1 cellular context compared by ENCODE assay signal in the genomic region with DNA sequence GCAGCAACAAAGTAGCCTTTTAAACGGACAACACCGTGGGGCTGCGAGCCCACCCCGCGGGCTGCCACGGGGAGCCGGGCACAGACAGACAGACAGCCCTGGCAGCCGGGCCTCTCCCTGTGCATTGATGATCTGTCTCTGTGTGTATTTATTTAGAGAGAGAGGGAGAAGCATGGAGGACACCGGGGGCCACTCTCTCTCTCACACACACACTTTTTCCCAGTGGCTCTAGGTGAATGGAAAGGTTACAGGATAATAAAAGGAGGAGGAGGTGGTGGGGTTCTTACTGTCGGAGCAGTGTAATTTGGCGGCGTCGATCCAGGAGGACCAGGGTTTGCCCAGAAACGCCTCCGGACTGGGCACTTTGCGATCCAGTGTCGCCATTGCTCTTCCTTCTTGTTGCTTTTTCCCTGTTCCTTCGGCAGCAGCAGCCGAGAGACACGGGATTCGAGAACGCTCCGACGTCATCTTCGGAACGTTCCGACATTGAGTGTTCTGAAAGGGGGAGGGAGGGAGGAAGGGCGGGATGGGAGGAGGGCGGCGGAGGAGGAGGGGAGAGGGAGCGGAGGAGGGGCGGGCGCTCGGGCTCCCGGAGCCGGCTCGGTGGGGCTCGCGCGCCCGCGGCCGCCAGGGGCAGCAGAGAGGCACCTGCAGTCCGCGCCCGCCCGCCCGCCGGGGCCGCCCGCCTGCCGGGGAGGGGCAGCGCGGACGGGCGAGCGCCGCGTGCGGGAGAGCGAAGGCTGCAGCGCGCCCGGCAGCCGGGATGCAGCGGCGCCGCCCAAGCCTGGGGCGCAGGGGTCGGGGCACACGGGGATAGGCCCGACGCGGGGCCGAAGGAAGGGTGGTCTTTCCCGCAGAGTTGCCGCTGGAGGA.
TF ChIP-seq lines count a peak whose summit lies in the region.

A gene with protein sequence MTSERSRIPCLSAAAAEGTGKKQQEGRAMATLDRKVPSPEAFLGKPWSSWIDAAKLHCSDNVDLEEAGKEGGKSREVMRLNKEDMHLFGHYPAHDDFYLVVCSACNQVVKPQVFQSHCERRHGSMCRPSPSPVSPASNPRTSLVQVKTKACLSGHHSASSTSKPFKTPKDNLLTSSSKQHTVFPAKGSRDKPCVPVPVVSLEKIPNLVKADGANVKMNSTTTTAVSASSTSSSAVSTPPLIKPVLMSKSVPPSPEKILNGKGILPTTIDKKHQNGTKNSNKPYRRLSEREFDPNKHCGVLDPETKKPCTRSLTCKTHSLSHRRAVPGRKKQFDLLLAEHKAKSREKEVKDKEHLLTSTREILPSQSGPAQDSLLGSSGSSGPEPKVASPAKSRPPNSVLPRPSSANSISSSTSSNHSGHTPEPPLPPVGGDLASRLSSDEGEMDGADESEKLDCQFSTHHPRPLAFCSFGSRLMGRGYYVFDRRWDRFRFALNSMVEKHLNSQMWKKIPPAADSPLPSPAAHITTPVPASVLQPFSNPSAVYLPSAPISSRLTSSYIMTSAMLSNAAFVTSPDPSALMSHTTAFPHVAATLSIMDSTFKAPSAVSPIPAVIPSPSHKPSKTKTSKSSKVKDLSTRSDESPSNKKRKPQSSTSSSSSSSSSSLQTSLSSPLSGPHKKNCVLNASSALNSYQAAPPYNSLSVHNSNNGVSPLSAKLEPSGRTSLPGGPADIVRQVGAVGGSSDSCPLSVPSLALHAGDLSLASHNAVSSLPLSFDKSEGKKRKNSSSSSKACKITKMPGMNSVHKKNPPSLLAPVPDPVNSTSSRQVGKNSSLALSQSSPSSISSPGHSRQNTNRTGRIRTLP (minus strand): TSS at position 509 of the 873 bp plus-strand sequence. CDS start 41 bp downstream, at position 468.

TF ChIP-seq in H1, 55 proteins besides CTCF, POLR2A, EP300 and RAD21:
- TF ChIP-seq SP2 (IDR thresholded peaks at IDR 0.05; ENCODE audit: low read length) = no peak
- no peak for TF ChIP-seq SIN3A (conservative IDR thresholded peaks at IDR 0.05 in 1 of 2, IDR thresholded peaks at IDR 0.05 in 1 of 2; ENCODE audit: low read depth in 1 of 2, low read length in 2 of 2)
- TF ChIP-seq, protein P1, sequence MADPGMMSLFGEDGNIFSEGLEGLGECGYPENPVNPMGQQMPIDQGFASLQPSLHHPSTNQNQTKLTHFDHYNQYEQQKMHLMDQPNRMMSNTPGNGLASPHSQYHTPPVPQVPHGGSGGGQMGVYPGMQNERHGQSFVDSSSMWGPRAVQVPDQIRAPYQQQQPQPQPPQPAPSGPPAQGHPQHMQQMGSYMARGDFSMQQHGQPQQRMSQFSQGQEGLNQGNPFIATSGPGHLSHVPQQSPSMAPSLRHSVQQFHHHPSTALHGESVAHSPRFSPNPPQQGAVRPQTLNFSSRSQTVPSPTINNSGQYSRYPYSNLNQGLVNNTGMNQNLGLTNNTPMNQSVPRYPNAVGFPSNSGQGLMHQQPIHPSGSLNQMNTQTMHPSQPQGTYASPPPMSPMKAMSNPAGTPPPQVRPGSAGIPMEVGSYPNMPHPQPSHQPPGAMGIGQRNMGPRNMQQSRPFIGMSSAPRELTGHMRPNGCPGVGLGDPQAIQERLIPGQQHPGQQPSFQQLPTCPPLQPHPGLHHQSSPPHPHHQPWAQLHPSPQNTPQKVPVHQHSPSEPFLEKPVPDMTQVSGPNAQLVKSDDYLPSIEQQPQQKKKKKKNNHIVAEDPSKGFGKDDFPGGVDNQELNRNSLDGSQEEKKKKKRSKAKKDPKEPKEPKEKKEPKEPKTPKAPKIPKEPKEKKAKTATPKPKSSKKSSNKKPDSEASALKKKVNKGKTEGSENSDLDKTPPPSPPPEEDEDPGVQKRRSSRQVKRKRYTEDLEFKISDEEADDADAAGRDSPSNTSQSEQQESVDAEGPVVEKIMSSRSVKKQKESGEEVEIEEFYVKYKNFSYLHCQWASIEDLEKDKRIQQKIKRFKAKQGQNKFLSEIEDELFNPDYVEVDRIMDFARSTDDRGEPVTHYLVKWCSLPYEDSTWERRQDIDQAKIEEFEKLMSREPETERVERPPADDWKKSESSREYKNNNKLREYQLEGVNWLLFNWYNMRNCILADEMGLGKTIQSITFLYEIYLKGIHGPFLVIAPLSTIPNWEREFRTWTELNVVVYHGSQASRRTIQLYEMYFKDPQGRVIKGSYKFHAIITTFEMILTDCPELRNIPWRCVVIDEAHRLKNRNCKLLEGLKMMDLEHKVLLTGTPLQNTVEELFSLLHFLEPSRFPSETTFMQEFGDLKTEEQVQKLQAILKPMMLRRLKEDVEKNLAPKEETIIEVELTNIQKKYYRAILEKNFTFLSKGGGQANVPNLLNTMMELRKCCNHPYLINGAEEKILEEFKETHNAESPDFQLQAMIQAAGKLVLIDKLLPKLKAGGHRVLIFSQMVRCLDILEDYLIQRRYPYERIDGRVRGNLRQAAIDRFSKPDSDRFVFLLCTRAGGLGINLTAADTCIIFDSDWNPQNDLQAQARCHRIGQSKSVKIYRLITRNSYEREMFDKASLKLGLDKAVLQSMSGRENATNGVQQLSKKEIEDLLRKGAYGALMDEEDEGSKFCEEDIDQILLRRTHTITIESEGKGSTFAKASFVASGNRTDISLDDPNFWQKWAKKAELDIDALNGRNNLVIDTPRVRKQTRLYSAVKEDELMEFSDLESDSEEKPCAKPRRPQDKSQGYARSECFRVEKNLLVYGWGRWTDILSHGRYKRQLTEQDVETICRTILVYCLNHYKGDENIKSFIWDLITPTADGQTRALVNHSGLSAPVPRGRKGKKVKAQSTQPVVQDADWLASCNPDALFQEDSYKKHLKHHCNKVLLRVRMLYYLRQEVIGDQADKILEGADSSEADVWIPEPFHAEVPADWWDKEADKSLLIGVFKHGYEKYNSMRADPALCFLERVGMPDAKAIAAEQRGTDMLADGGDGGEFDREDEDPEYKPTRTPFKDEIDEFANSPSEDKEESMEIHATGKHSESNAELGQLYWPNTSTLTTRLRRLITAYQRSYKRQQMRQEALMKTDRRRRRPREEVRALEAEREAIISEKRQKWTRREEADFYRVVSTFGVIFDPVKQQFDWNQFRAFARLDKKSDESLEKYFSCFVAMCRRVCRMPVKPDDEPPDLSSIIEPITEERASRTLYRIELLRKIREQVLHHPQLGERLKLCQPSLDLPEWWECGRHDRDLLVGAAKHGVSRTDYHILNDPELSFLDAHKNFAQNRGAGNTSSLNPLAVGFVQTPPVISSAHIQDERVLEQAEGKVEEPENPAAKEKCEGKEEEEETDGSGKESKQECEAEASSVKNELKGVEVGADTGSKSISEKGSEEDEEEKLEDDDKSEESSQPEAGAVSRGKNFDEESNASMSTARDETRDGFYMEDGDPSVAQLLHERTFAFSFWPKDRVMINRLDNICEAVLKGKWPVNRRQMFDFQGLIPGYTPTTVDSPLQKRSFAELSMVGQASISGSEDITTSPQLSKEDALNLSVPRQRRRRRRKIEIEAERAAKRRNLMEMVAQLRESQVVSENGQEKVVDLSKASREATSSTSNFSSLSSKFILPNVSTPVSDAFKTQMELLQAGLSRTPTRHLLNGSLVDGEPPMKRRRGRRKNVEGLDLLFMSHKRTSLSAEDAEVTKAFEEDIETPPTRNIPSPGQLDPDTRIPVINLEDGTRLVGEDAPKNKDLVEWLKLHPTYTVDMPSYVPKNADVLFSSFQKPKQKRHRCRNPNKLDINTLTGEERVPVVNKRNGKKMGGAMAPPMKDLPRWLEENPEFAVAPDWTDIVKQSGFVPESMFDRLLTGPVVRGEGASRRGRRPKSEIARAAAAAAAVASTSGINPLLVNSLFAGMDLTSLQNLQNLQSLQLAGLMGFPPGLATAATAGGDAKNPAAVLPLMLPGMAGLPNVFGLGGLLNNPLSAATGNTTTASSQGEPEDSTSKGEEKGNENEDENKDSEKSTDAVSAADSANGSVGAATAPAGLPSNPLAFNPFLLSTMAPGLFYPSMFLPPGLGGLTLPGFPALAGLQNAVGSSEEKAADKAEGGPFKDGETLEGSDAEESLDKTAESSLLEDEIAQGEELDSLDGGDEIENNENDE (IDR thresholded peaks at IDR 0.05; ENCODE audit: insufficient replicate concordance, low read length) = no peak
- TF ChIP-seq RBBP5 (IDR thresholded peaks at IDR 0.05; ENCODE audit: borderline replicate concordance, low read depth, low read length) = peak; percentile 48; the same call in 1 of the 2 replicates
- no peak for TF ChIP-seq NANOG (IDR thresholded peaks at IDR 0.05; ENCODE audit: insufficient read depth, low read depth, low read length, poor library complexity, severe bottlenecking)
- TF ChIP-seq, protein P2, sequence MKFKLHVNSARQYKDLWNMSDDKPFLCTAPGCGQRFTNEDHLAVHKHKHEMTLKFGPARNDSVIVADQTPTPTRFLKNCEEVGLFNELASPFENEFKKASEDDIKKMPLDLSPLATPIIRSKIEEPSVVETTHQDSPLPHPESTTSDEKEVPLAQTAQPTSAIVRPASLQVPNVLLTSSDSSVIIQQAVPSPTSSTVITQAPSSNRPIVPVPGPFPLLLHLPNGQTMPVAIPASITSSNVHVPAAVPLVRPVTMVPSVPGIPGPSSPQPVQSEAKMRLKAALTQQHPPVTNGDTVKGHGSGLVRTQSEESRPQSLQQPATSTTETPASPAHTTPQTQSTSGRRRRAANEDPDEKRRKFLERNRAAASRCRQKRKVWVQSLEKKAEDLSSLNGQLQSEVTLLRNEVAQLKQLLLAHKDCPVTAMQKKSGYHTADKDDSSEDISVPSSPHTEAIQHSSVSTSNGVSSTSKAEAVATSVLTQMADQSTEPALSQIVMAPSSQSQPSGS (IDR thresholded peaks at IDR 0.05; ENCODE audit: low read length) = no peak
- TF ChIP-seq RXRA (IDR thresholded peaks at IDR 0.05; ENCODE audit: insufficient read depth, low read depth, low read length) = no peak
- TF ChIP-seq POLR2AphosphoS5 (IDR thresholded peaks at IDR 0.05; ENCODE audit: low read depth, low read length) = peak; percentile 87
- TF ChIP-seq CREB1 (IDR thresholded peaks at IDR 0.05) = peak; percentile 83
- TF ChIP-seq KDM1A (IDR thresholded peaks at IDR 0.05; ENCODE audit: borderline replicate concordance, low read length) = no peak
- no peak for TF ChIP-seq POU5F1 (IDR thresholded peaks at IDR 0.05; ENCODE audit: low read depth, low read length)
- TF ChIP-seq, protein P3, sequence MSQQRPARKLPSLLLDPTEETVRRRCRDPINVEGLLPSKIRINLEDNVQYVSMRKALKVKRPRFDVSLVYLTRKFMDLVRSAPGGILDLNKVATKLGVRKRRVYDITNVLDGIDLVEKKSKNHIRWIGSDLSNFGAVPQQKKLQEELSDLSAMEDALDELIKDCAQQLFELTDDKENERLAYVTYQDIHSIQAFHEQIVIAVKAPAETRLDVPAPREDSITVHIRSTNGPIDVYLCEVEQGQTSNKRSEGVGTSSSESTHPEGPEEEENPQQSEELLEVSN (IDR thresholded peaks at IDR 0.05) = no peak
- TF ChIP-seq ZNF274 (IDR thresholded peaks at IDR 0.05; ENCODE audit: borderline replicate concordance, extremely low read depth, low read length) = no peak
- TF ChIP-seq HDAC2 (IDR thresholded peaks at IDR 0.05; ENCODE audit: borderline replicate concordance in 1 of 2, low read depth in 2 of 2, low read length in 2 of 2) = no peak
- TF ChIP-seq TAF1 (IDR thresholded peaks at IDR 0.05; ENCODE audit: low read depth, low read length) = peak; percentile 88
- no peak for TF ChIP-seq RFX5 (IDR thresholded peaks at IDR 0.05; ENCODE audit: borderline replicate concordance, low read depth, low read length)
- TF ChIP-seq BRCA1 (IDR thresholded peaks at IDR 0.05; ENCODE audit: low read depth, low read length) = no peak
- peak; percentile 35 for TF ChIP-seq TAF7 (optimal IDR thresholded peaks at IDR 0.05; ENCODE audit: borderline replicate concordance, low read depth, low read length)
- TF ChIP-seq JUN (IDR thresholded peaks at IDR 0.05; ENCODE audit: low read depth, low read length) = no peak
- TF ChIP-seq PHF8 (conservative IDR thresholded peaks at IDR 0.05; ENCODE audit: low read depth, low read length) = peak; percentile 68
- peak; percentile 79 for TF ChIP-seq KDM5A (IDR thresholded peaks at IDR 0.05; ENCODE audit: low read length)
- TF ChIP-seq CHD2 (IDR thresholded peaks at IDR 0.05; ENCODE audit: low read length) = peak; percentile 23; the same call in 1 of the 2 replicates
- TF ChIP-seq, protein P4, sequence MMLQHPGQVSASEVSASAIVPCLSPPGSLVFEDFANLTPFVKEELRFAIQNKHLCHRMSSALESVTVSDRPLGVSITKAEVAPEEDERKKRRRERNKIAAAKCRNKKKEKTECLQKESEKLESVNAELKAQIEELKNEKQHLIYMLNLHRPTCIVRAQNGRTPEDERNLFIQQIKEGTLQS (IDR thresholded peaks at IDR 0.05; ENCODE audit: insufficient read depth, low read depth, low read length) = no peak
- no peak for TF ChIP-seq EGR1 (IDR thresholded peaks at IDR 0.05; ENCODE audit: borderline replicate concordance, low read depth, low read length)
- no peak for TF ChIP-seq SIX5 (IDR thresholded peaks at IDR 0.05; ENCODE audit: low read depth, low read length)
- TF ChIP-seq KDM4A (IDR thresholded peaks at IDR 0.05; ENCODE audit: low read depth, low read length, severe bottlenecking) = peak; percentile 89
- TF ChIP-seq, protein P5, sequence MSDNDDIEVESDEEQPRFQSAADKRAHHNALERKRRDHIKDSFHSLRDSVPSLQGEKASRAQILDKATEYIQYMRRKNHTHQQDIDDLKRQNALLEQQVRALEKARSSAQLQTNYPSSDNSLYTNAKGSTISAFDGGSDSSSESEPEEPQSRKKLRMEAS (IDR thresholded peaks at IDR 0.05) = peak; percentile 77
- TF ChIP-seq FOSL1 (IDR thresholded peaks at IDR 0.05; ENCODE audit: insufficient read depth, low read depth, low read length) = no peak
- TF ChIP-seq CBX8 (IDR thresholded peaks at IDR 0.05; ENCODE audit: borderline replicate concordance, low read depth, low read length) = no peak
- no peak for TF ChIP-seq CBX5 (IDR thresholded peaks at IDR 0.05; ENCODE audit: low read depth, low read length)
- TF ChIP-seq SUZ12 (IDR thresholded peaks at IDR 0.05; ENCODE audit: low read length) = no peak
- TF ChIP-seq TBP (IDR thresholded peaks at IDR 0.05; ENCODE audit: low read depth, low read length) = no peak; the same call in 1 of the 2 replicates
- TF ChIP-seq YY1 (IDR thresholded peaks at IDR 0.05; ENCODE audit: low read depth, low read length) = peak; percentile 91; the same call in 1 of the 2 replicates
- no peak for TF ChIP-seq MAFK (IDR thresholded peaks at IDR 0.05; ENCODE audit: low read depth, low read length)
- no peak for TF ChIP-seq NRF1 (IDR thresholded peaks at IDR 0.05; ENCODE audit: low read depth, low read length)
- TF ChIP-seq SP4 (IDR thresholded peaks at IDR 0.05; ENCODE audit: low read length) = peak; percentile 46; the same call in 1 of the 2 replicates
